In the genomic region with DNA sequence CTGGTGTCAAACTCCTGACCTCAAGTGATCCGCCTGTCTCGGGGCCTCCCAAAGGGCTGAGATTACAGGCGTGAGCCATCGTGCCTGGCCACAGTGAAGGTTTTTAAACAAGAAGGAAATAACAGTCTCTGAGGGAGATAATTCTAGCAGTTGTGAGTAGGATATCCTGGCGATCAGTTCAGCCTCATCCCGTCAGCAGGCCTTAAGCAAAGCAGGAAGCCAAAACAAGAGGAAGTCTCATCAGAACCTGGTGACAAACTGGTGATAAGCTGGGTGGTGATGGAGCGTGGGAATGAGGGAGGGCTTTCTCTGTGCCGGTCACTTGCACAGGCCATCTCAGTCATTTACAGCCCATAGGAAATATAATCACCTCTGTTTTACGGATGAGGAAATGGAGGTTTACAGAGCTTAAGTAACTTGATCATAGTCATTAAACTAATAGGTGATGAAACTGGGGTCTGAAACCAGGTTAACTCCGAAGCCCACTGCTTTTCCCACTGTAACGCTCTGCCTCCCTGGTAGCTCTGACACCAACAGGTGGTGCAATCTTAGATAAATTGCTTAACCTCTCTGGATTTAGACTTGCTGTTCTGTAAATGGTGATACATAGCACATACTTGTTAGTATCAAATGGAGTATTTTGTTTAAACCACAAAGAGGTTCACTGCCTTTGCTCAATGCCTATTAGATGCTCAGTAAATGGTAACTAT, we compare ENCODE assay signal across 12 cellular contexts. TPM values are rescaled to one million over a fixed set of nuclear protein-coding genes. Genes with fewer than 3 reads are reported as not detected.
DNase-seq lines count a peak whose midpoint lies in the region; ATAC-seq, FAIRE-seq and TF ChIP-seq lines count a peak whose summit lies in the region.
"Had no signal": no experiment of that assay in that cellular context is flagged by ENCODE, and none has a peak within 500 bp of the region (broad histone marks: within the 10 kb centered on the region; RNA-seq: fewer than 3 reads in every experiment).

No MANE protein-coding gene starts in this region.

- TF ChIP-seq POLR2A in adrenal gland (IDR thresholded peaks at IDR 0.05), result no peak
- TF ChIP-seq POLR2A in sigmoid colon (IDR thresholded peaks at IDR 0.05), result no peak

- peaks cover 3 to 6% of the 10 kb centered on the region in 2 donors for H3K4me1 ChIP-seq in adrenal gland (replicated peaks in 1 of 2)
- peaks cover 0 to 62% of the 10 kb centered on the region in 2 donors for H3K4me1 ChIP-seq in right atrium auricular region
- H3K4me1 ChIP-seq in sigmoid colon, result peaks cover 0 to 48% (median 40%) of the 10 kb centered on the region in 4 donors
- H3K4me1 ChIP-seq in PC-3 (ENCODE audit: insufficient read depth, low read length), result no peaks in the 10 kb centered on the region
- H3K4me1 ChIP-seq in pancreas, result peaks cover 15 to 19% (median 16%) of the 10 kb centered on the region in 3 donors

- POLR2A ChIA-PET in PC-3 (lab: Charles Lee; ENCODE audit: unreplicated experiment), result no interaction called here

- intact Hi-C loops in adrenal gland (cut with DNase I) (loop anchor here in 1 of 2 donors (10.0 kb wide), 1 partner anchor 137 kb away; no protein-coding TSS in a partner anchor), sigmoid colon (cut with DNase I) (no loop called here), PC-3 (cut with micrococcal nuclease) (loop anchor here (10.0 kb wide), 1 partner anchor 253 kb away; no protein-coding TSS in a partner anchor), pancreas (cut with DNase I) (no loop called here)

- TF ChIP-seq CTCF in adrenal gland (IDR thresholded peaks at IDR 0.05) (no peak), right atrium auricular region (IDR thresholded peaks at IDR 0.05) (no peak), sigmoid colon (IDR thresholded peaks at IDR 0.05) (no peak), PC-3 (conservative IDR thresholded peaks at IDR 0.05; ENCODE audit: low read depth, low read length) (no peak), pancreas (IDR thresholded peaks at IDR 0.05) (no peak)

- H4K20me1 ChIP-seq in PC-3 (ENCODE audit: low read length), result no peaks in the 10 kb centered on the region

- 62 to 75% (median 65%) methylated on average over 7 to 11 of the region's 11 CpGs for WGBS in adrenal gland, 4 donors
- 69 to 85% methylated on average over 11 of the region's 11 CpGs for WGBS in sigmoid colon, 2 donors
- WGBS in pancreas, 2 donors, result 81 to 89% methylated on average over 11 of the region's 11 CpGs

- H3K9ac ChIP-seq in PC-3 (ENCODE audit: low read length), result no peak overlapping the region

- no peak for FAIRE-seq in pancreas (lab: Jason Lieb, UNC)

- ATAC-seq in HG02610 (IDR thresholded peaks at IDR 0.05; ENCODE audit: unreplicated experiment) (peak; percentile 51), HG03378 (IDR thresholded peaks at IDR 0.05; ENCODE audit: unreplicated experiment) (no peak), PC-3 (no peak), pancreas (no peak), GM21528 (IDR thresholded peaks at IDR 0.05; ENCODE audit: low FRiP score, unreplicated experiment) (no peak)

- H3K27ac ChIP-seq in adrenal gland, result peak overlapping the region in 3 of 5 donors; percentile 4 to 61 (median 38)
- peak overlapping the region; percentile 87 to 89 for H3K27ac ChIP-seq in right atrium auricular region
- H3K27ac ChIP-seq in sigmoid colon, result peak overlapping the region in 3 of 4 donors; percentile 9 to 31 (median 17)
- H3K27ac ChIP-seq in PC-3 (ENCODE audit: low read length), result no peak overlapping the region
- H3K27ac ChIP-seq in pancreas, result no peak overlapping the region

- H3K9me3 ChIP-seq in adrenal gland (replicated peaks in 1 of 3), result no peaks in the 10 kb centered on the region
- H3K9me3 ChIP-seq in right atrium auricular region, result no peaks in the 10 kb centered on the region
- no peaks in the 10 kb centered on the region for H3K9me3 ChIP-seq in sigmoid colon
- no peaks in the 10 kb centered on the region for H3K9me3 ChIP-seq in PC-3 (ENCODE audit: low read length)
- H3K9me3 ChIP-seq in pancreas, result no peaks in the 10 kb centered on the region

- CTCF ChIA-PET in PC-3 (lab: Charles Lee), result interaction anchor here (0.6 kb wide), 1 partner anchor 94 kb away, joined by 9 read pairs; no protein-coding TSS in a partner anchor

- no peaks in the 10 kb centered on the region for H3K27me3 ChIP-seq in adrenal gland
- no peaks in the 10 kb centered on the region for H3K27me3 ChIP-seq in right atrium auricular region
- no peaks in the 10 kb centered on the region for H3K27me3 ChIP-seq in sigmoid colon
- H3K27me3 ChIP-seq in PC-3 (ENCODE audit: low read length), result no peaks in the 10 kb centered on the region
- no peaks in the 10 kb centered on the region for H3K27me3 ChIP-seq in pancreas

- H3K79me2 ChIP-seq in PC-3 (ENCODE audit: low read length), result no peaks in the 10 kb centered on the region

- H3K36me3 ChIP-seq in adrenal gland (replicated peaks in 1 of 2) (peaks cover 0 to 38% of the 10 kb centered on the region in 2 donors), right atrium auricular region (no peaks in the 10 kb centered on the region), sigmoid colon (no peaks in the 10 kb centered on the region), PC-3 (ENCODE audit: low read depth, low read length) (peaks cover 45% of the 10 kb centered on the region), pancreas (no peaks in the 10 kb centered on the region)

- TF ChIP-seq EP300 in sigmoid colon (IDR thresholded peaks at IDR 0.05), result no peak

- H3K4me3 ChIP-seq in adrenal gland (no peak overlapping the region), right atrium auricular region (no peak overlapping the region), sigmoid colon (no peak overlapping the region), PC-3 (ENCODE audit: low read length) (no peak overlapping the region), pancreas (no peak overlapping the region)

- H3K9me2 ChIP-seq in PC-3 (replicated peaks; ENCODE audit: low read length), result no peaks in the 10 kb centered on the region

- no TSS peak for BruUV-seq in PC-3 (replicated peaks; lab: Mats Ljungman, UMichigan)

- H2AFZ ChIP-seq in PC-3 (ENCODE audit: low read length), result no peak overlapping the region

- no peaks in the 10 kb centered on the region for H3F3A ChIP-seq in PC-3 (ENCODE audit: low read length, unreplicated experiment)

- peak in 2 of 7 donors; percentile 18 to 46 for DNase-seq in adrenal gland
- DNase-seq in right atrium auricular region (ENCODE audit: low spot score), result peak; percentile 74
- DNase-seq in sigmoid colon, result no peak
- no peak for DNase-seq in PC-3
- no peak for DNase-seq in pancreas
- DNase-seq: activated naive CD4-positive, alpha-beta T cell treated with anti-CD3 and anti-CD28 coated beads, Interleukin-2, amount 50 U/mL, for 16 hours; Calu3; NCI-H2227 treated with DMSO at 0.1 percent for 48 hours; SIG-M5 had no signal

- H3K4me2 ChIP-seq in PC-3 (ENCODE audit: low read length), result no peak overlapping the region

RNA-seq across cellular contexts. Expression of gene A3GALT2, which starts 40.8 kb away (rescaled TPM):
- under 1 TPM in 1 of 8 donors, not detected in 7; 0.49 TPM for total RNA-seq in adrenal gland
- under 1 TPM in 1 of 3 donors, not detected in 2; 0.17 TPM for polyA plus RNA-seq in adrenal gland
- not detected for total RNA-seq in right atrium auricular region
- not detected for total RNA-seq in sigmoid colon
- not detected for polyA plus RNA-seq in sigmoid colon
- total RNA-seq in PC-3 (2014; rRNA removed), result 0.58 TPM in 1 of 2 replicates, not detected in the other
- total RNA-seq in pancreas, result not detected
- polyA plus RNA-seq in pancreas, result under 1 TPM in 1 of 2 donors, not detected in 1; 0.07 TPM
- total RNA-seq: Calu3 had no signal

Comparison
In these comparisons a context has a peak if more than half of its experiments do, and no peak if none do; other contexts are left out.
1. H3K27ac ChIP-seq: peak in adrenal gland (3 of 5), right atrium auricular region (2 of 2) and sigmoid colon (3 of 4); none in PC-3 (single experiment) and pancreas (0 of 4).